18 cellular contexts compared by ENCODE assay signal in genomic region chr2:43880471-43880870, GRCh38. TPM values are rescaled to one million over a fixed set of nuclear protein-coding genes. Genes with fewer than 3 reads are reported as not detected.
A peak's percentile ranks its signal among the peaks of the same experiment; 100 is the strongest.
DNase-seq lines count a peak whose midpoint lies in the region; ATAC-seq and TF ChIP-seq lines count a peak whose summit lies in the region.
"Had no signal": no experiment of that assay in that cellular context is flagged by ENCODE, and none has a peak within 500 bp of the region (broad histone marks: within the 10 kb centered on the region; RNA-seq: fewer than 3 reads in every experiment).

No MANE protein-coding gene starts in this region.

- H3K4me1 ChIP-seq in IMR-90 (ENCODE audit: control insufficient read depth, insufficient read depth, low read length) (peaks cover 4% of the 10 kb centered on the region), neuronal stem cell (ENCODE audit: control insufficient read depth in 2 of 2, insufficient read depth in 1 of 2, low read depth in 1 of 2, low read length in 2 of 2) (no peaks in the 10 kb centered on the region), left lung (peaks cover 4 to 14% of the 10 kb centered on the region in 2 donors)

- no CpG with 5 or more reads among the region's 9 CpGs for WGBS in IMR-90 (ENCODE audit: extremely low coverage in 2 of 2, insufficient read length in 1 of 2), 2 experiments
- no CpG with 5 or more reads among the region's 9 CpGs for WGBS in neuronal stem cell (ENCODE audit: extremely low coverage in 2 of 2, insufficient read length in 2 of 2, insufficient replicate concordance in 1 of 2), 2 donors

- TF ChIP-seq RAD21 in IMR-90 (IDR thresholded peaks at IDR 0.05; ENCODE audit: low read length): no peak

- no peaks in the 10 kb centered on the region for H4K20me1 ChIP-seq in IMR-90 (ENCODE audit: insufficient read depth, low read length)

- H2AK9ac ChIP-seq in IMR-90 (replicated peaks; ENCODE audit: low read depth, low read length, poor library complexity): no peak overlapping the region

- no peak overlapping the region for H2BK12ac ChIP-seq in neuronal stem cell (ENCODE audit: low read length)

- H2AFZ ChIP-seq in IMR-90 (replicated peaks; ENCODE audit: low read length, poor library complexity) (no peak overlapping the region), neuronal stem cell (ENCODE audit: low read length) (no peak overlapping the region)
- H2AFZ ChIP-seq: GM23248 had no signal

- dilution Hi-C loops in IMR-90 (cut with HindIII; ENCODE audit: low sequenced_read_pairs, unreplicated experiment): no loop called here

- H4K8ac ChIP-seq in IMR-90 (ENCODE audit: low read depth in 2 of 2, low read length in 2 of 2): no peak overlapping the region
- no peak overlapping the region for H4K8ac ChIP-seq in neuronal stem cell (ENCODE audit: low read depth, low read length)

- H3K4ac ChIP-seq in IMR-90 (ENCODE audit: low read depth, low read length) (no peak overlapping the region; the same call in 1 of the 2 replicates), neuronal stem cell (ENCODE audit: low read length) (no peak overlapping the region)

- H3K9me3 ChIP-seq in IMR-90 (ENCODE audit: control insufficient read depth, insufficient read depth, low read length) (no peaks in the 10 kb centered on the region), neuronal stem cell (replicated peaks in 1 of 2; ENCODE audit: control insufficient read depth in 2 of 2, insufficient read depth in 1 of 2, low read depth in 1 of 2, low read length in 2 of 2) (no peaks in the 10 kb centered on the region), left lung (no peaks in the 10 kb centered on the region)

- in situ Hi-C loops in IMR-90 (cut with MboI; ENCODE audit: low sequenced_read_pairs): no loop called here

- H3K56ac ChIP-seq in IMR-90 (ENCODE audit: extremely low read depth, insufficient read depth, low read length): no peak overlapping the region

- H4K5ac ChIP-seq in IMR-90 (ENCODE audit: low read depth, low read length): no peak overlapping the region

- POLR2A ChIA-PET in IMR-90 (lab: Charles Lee; ENCODE audit: unreplicated experiment): no interaction called here

- H3K9ac ChIP-seq in IMR-90 (ENCODE audit: low read depth, low read length) (no peak overlapping the region), neuronal stem cell (ENCODE audit: low read depth, low read length, poor library complexity) (no peak overlapping the region)
- H3K9ac ChIP-seq: GM23248 had no signal

- CTCF ChIA-PET in IMR-90 (lab: Yijun Ruan, JAX): no interaction called here

- H3K79me1 ChIP-seq in IMR-90 (ENCODE audit: low read depth in 1 of 2, low read length in 2 of 2) (no peaks in the 10 kb centered on the region), neuronal stem cell (ENCODE audit: low read depth, low read length) (no peaks in the 10 kb centered on the region)

- H2BK120ac ChIP-seq in IMR-90 (ENCODE audit: low read depth, low read length): no peak overlapping the region
- no peak overlapping the region for H2BK120ac ChIP-seq in neuronal stem cell (ENCODE audit: low read depth, low read length)

- H2AK5ac ChIP-seq in IMR-90 (ENCODE audit: low read depth, low read length) (peak overlapping the region; percentile 60; the same call in 1 of the 2 replicates), neuronal stem cell (ENCODE audit: low read depth, low read length) (no peak overlapping the region)

- H2BK20ac ChIP-seq in IMR-90 (ENCODE audit: low read depth, low read length): peak overlapping the region; percentile 32; the same call in 1 of the 2 replicates

- H3K36me3 ChIP-seq in IMR-90 (ENCODE audit: control insufficient read depth, insufficient read depth, low read length) (no peaks in the 10 kb centered on the region), neuronal stem cell (replicated peaks in 1 of 2; ENCODE audit: control insufficient read depth in 2 of 2, insufficient read depth in 2 of 2, low read length in 2 of 2) (peaks cover 0 to 5% of the 10 kb centered on the region in 2 donors), left lung (no peaks in the 10 kb centered on the region)

- no peak overlapping the region for H3K18ac ChIP-seq in IMR-90 (ENCODE audit: low read depth, low read length)
- H3K18ac ChIP-seq in neuronal stem cell (ENCODE audit: low read length): no peak overlapping the region

- DNase-seq in IMR-90 (no peak), NCI-H146 treated with DMSO at 0.1 percent for 48 hours (lab: John Stamatoyannopoulos, UW; ENCODE audit: unreplicated experiment) (peak; percentile 47), neuronal stem cell (ENCODE audit: low spot score) (no peak), left lung (no peak), NCI-H526 (lab: John Stamatoyannopoulos, UW) (no peak)
- no peak for DNase-seq in effector CD4-positive, alpha-beta T cell
- DNase-seq: C1 segment of cervical spinal cord; CD4-positive, alpha-beta memory T cell; COR-L47; DMS153; DND-41; GM23248; H7 had no signal

- TF ChIP-seq CTCF in IMR-90 (conservative IDR thresholded peaks at IDR 0.05; ENCODE audit: low read depth, low read length) (no peak), left lung (IDR thresholded peaks at IDR 0.05) (no peak)

- H2BK5ac ChIP-seq in IMR-90 (ENCODE audit: low read depth, low read length, poor library complexity, severe bottlenecking) (no peak overlapping the region), neuronal stem cell (ENCODE audit: low read length) (no peak overlapping the region)

- H3K9me1 ChIP-seq in IMR-90 (ENCODE audit: insufficient read depth, low read length): peaks cover 7% of the 10 kb centered on the region

- H4K91ac ChIP-seq in IMR-90 (ENCODE audit: insufficient read depth, low read depth, low read length): no peak overlapping the region
- H4K91ac ChIP-seq in neuronal stem cell (ENCODE audit: low read depth, low read length, poor library complexity): no peak overlapping the region

- H3K27me3 ChIP-seq in IMR-90 (ENCODE audit: control insufficient read depth, insufficient read depth, low read length) (peaks cover 4% of the 10 kb centered on the region), neuronal stem cell (ENCODE audit: control insufficient read depth in 3 of 3, insufficient read depth in 3 of 3, low read depth in 1 of 3, low read length in 3 of 3) (no peaks in the 10 kb centered on the region), left lung (no peaks in the 10 kb centered on the region)

- no TSS peak for BruUV-seq in IMR-90 (replicated peaks; lab: Mats Ljungman, UMichigan)

- H2BK15ac ChIP-seq in IMR-90 (ENCODE audit: low read depth, low read length) (no peak overlapping the region), neuronal stem cell (ENCODE audit: low read length) (no peak overlapping the region)

- H3K4me2 ChIP-seq in IMR-90 (ENCODE audit: low read depth, low read length) (no peak overlapping the region), neuronal stem cell (ENCODE audit: insufficient read depth, low read length, poor library complexity, severe bottlenecking) (no peak overlapping the region)

- TF ChIP-seq POLR2A in IMR-90 (IDR thresholded peaks at IDR 0.05; ENCODE audit: low read depth, low read length): no peak

- H3K23ac ChIP-seq in IMR-90 (ENCODE audit: low read depth, low read length) (no peak overlapping the region), neuronal stem cell (ENCODE audit: low read depth, low read length, poor library complexity) (no peak overlapping the region)

- ATAC-seq in IMR-90 (ENCODE audit: low read depth): no peak
- ATAC-seq in left lung: no peak
- ATAC-seq: HCT116 had no signal

- intact Hi-C loops in IMR-90 (cut with micrococcal nuclease): no loop called here
- intact Hi-C loops in left lung (cut with DNase I): no loop called here

- H3K4me3 ChIP-seq in IMR-90 (ENCODE audit: insufficient read depth, low read depth, low read length) (no peak overlapping the region), neuronal stem cell (ENCODE audit: low read length in 2 of 2) (no peak overlapping the region), left lung (no peak overlapping the region)
- H3K4me3 ChIP-seq: GM23248 had no signal

- no peak overlapping the region for H3K14ac ChIP-seq in IMR-90 (replicated peaks; ENCODE audit: low read depth, low read length)
- peak overlapping the region; percentile 57 for H3K14ac ChIP-seq in neuronal stem cell (ENCODE audit: low read length)

- H3K27ac ChIP-seq in IMR-90 (ENCODE audit: insufficient read depth, low read length) (no peak overlapping the region), neuronal stem cell (replicated peaks; ENCODE audit: low read length) (no peak overlapping the region), left lung (no peak overlapping the region)
- H3K27ac ChIP-seq: GM23248 had no signal

TF ChIP-seq in IMR-90, 13 proteins besides CTCF, POLR2A, EP300 and RAD21 (continues in another document):
- TF ChIP-seq ELK1 (IDR thresholded peaks at IDR 0.05; ENCODE audit: borderline replicate concordance, low read depth, low read length): no peak
- TF ChIP-seq RFX5 (IDR thresholded peaks at IDR 0.05; ENCODE audit: low read depth, low read length): no peak
- no peak for TF ChIP-seq CHD1 (IDR thresholded peaks at IDR 0.05; ENCODE audit: low read depth, low read length)
- TF ChIP-seq USF2 (IDR thresholded peaks at IDR 0.05; ENCODE audit: low read depth, low read length): no peak

RNA-seq across cellular contexts. Expression of gene ABCG8, which starts 41.7 kb away (rescaled TPM):
- total RNA-seq in IMR-90 (2012; rRNA removed) (not detected in 2 replicates), left lung (not detected)
- not detected in 2 replicates for polyA plus RNA-seq in IMR-90 (2012; rRNA removed)
- polyA plus RNA-seq in IMR-90 (2012; cell fraction: cytosol; rRNA removed): not detected in 2 replicates
- not detected in 2 replicates for polyA plus RNA-seq in IMR-90 (2012; cell fraction: nucleus; rRNA removed; ENCODE audit: low replicate concordance)
- not detected for polyA plus RNA-seq in neuronal stem cell (2013, experiment 1 of 2)
- not detected for polyA plus RNA-seq in neuronal stem cell (2013, experiment 2 of 2)
- total RNA-seq: A172; A673; CD4-positive, alpha-beta memory T cell; GM23248; H1; H7 had no signal
- polyA plus RNA-seq: BJ, H1 had no signal

RNA-seq across cellular contexts. Expression of gene ABCG5, which starts 41.8 kb away (rescaled TPM):
- total RNA-seq in IMR-90 (2012; rRNA removed) (not detected in 2 replicates), left lung (not detected)
- not detected in 2 replicates for polyA plus RNA-seq in IMR-90 (2012; rRNA removed)
- not detected in 2 replicates for polyA plus RNA-seq in IMR-90 (2012; cell fraction: cytosol; rRNA removed)
- polyA plus RNA-seq in IMR-90 (2012; cell fraction: nucleus; rRNA removed; ENCODE audit: low replicate concordance): not detected in 2 replicates
- polyA plus RNA-seq in neuronal stem cell (2013, experiment 1 of 2): not detected
- not detected for polyA plus RNA-seq in neuronal stem cell (2013, experiment 2 of 2)
- total RNA-seq: A172; A673; CD4-positive, alpha-beta memory T cell; GM23248; H1; H7 had no signal
- polyA plus RNA-seq: BJ; CD4-positive, alpha-beta memory T cell; GM23248; H1 had no signal
